In genomic region chr19:12090807-12091206, GRCh38 we compare ENCODE assay signal across 8 cellular contexts. TPM values are rescaled to one million over a fixed set of nuclear protein-coding genes. Genes with fewer than 3 reads are reported as not detected.
DNase-seq lines count a peak whose midpoint lies in the region; ATAC-seq and TF ChIP-seq lines count a peak whose summit lies in the region.

No MANE protein-coding gene starts in this region.

- H3K4me3 Mint-ChIP-seq in type B pancreatic cell: peak overlapping the region; percentile 74

- H3K27ac ChIP-seq in Panc1 (ENCODE audit: low read length): no peak overlapping the region

- no peak overlapping the region for H3K4me3 ChIP-seq in Panc1 (ENCODE audit: low read depth in 2 of 2, low read length in 2 of 2)

- no peaks in the 10 kb centered on the region for H3K27me3 ChIP-seq in Panc1 (ENCODE audit: control insufficient read depth, insufficient read depth, low read length)

- H3K27me3 Mint-ChIP-seq in type B pancreatic cell: no peaks in the 10 kb centered on the region

- H3K4me1 ChIP-seq in Panc1 (ENCODE audit: control insufficient read depth, insufficient read depth, low read length): no peaks in the 10 kb centered on the region

- H3K4me1 Mint-ChIP-seq in type B pancreatic cell (ENCODE audit: unreplicated experiment): peaks cover 7% of the 10 kb centered on the region

- peak; percentile 6 to 25 for DNase-seq in SHP77 (lab: John Stamatoyannopoulos, UW)
- DNase-seq in SHP77 treated with DMSO at 0.1 percent for 48 hours (lab: John Stamatoyannopoulos, UW): no peak
- peak; percentile 10 for DNase-seq in Panc1 (ENCODE audit: low read depth, low spot score)
- peak; percentile 31 for DNase-seq in activated T-helper 9 cell treated with anti-CD3 and anti-CD28 coated beads, Interleukin-2, amount 50 U/mL, for 16 hours (ENCODE audit: low read depth)
- DNase-seq in germinal center (ENCODE audit: low spot score): peak; percentile 74
- DNase-seq in pons (ENCODE audit: low spot score): peak; percentile 67
- DNase-seq in type B pancreatic cell (ENCODE audit: extremely low spot score, unreplicated experiment): peak; percentile 73

- CTCF ChIA-PET in Panc1 (lab: Charles Lee): interaction anchor here (0.7 to 1.4 kb wide), 3 partner anchors 31 to 275 kb away, joined by 6 to 23 read pairs (median 20); partner anchors contain the start of genes ZNF20 and ZNF442

- H3K36me3 ChIP-seq in Panc1 (ENCODE audit: control insufficient read depth, insufficient read depth, low read length): no peaks in the 10 kb centered on the region

- intact Hi-C loops in Panc1 (cut with micrococcal nuclease; ENCODE audit: unreplicated experiment): loop anchor here (2.0 kb wide), 1 partner anchor 50 kb away; the partner anchor contains the start of gene ZNF20

- in situ Hi-C loops in Panc1 (cut with HindIII; ENCODE audit: low pct_unique_long_range_greater_than_20kb, low sequenced_read_pairs): no loop called here

- peak overlapping the region; percentile 30 for H3K27ac Mint-ChIP-seq in type B pancreatic cell

- H3K36me3 Mint-ChIP-seq in type B pancreatic cell: peaks cover 15% of the 10 kb centered on the region

- POLR2A ChIA-PET in Panc1 (lab: Charles Lee): interaction anchor here (0.6 kb wide), 1 partner anchor 393 kb away, joined by 14 read pairs; no protein-coding TSS in a partner anchor

- TF ChIP-seq CTCF in Panc1 (IDR thresholded peaks at IDR 0.05): peak; percentile 78
- peak; percentile 77 for TF ChIP-seq CTCF in type B pancreatic cell (conservative IDR thresholded peaks at IDR 0.05)

- no TSS peak for BruUV-seq in Panc1 (replicated peaks; lab: Mats Ljungman, UMichigan)

- peaks cover 9% of the 10 kb centered on the region for H3K9me3 Mint-ChIP-seq in type B pancreatic cell

- ATAC-seq in Panc1 (peak; percentile 46; the same call in 1 of the 2 replicates), HG03354 (IDR thresholded peaks at IDR 0.05; ENCODE audit: poor library complexity, severe bottlenecking, unreplicated experiment) (no peak)

- peaks cover 10% of the 10 kb centered on the region; the same call in 1 of the 2 replicates for H3K9me3 ChIP-seq in Panc1 (ENCODE audit: control insufficient read depth, insufficient read depth, low read depth, low read length)

RNA-seq across cellular contexts. Expression of gene ZNF844, which starts 26.3 kb away (rescaled TPM):
- total RNA-seq in Panc1 (2021; ENCODE audit: unreplicated experiment): 8.6 TPM
- polyA plus RNA-seq in Panc1 (2012; ENCODE audit: insufficient read length): 2.2 TPM
- total RNA-seq in type B pancreatic cell (ENCODE audit: low replicate concordance): 11.2 and 20.7 TPM in 2 replicates

RNA-seq across cellular contexts. Expression of gene ZNF878, which starts 38.0 kb away (rescaled TPM):
- 2.1 TPM for total RNA-seq in Panc1 (2021; ENCODE audit: unreplicated experiment)
- polyA plus RNA-seq in Panc1 (2012; ENCODE audit: insufficient read length): 0.34 TPM
- 1.4 and 1.8 TPM in 2 replicates for total RNA-seq in type B pancreatic cell (ENCODE audit: low replicate concordance)

RNA-seq across cellular contexts. Expression of gene ZNF20, which starts 49.3 kb away (rescaled TPM):
- total RNA-seq in Panc1 (2021; ENCODE audit: unreplicated experiment) (4.9 TPM), type B pancreatic cell (ENCODE audit: low replicate concordance) (9.0 and 9.9 TPM in 2 replicates)
- polyA plus RNA-seq in Panc1 (2012; ENCODE audit: insufficient read length): 1.8 TPM

RNA-seq across cellular contexts. Expression of gene ZNF433, which starts 55.3 kb away (rescaled TPM):
- 4.7 TPM for total RNA-seq in Panc1 (2021; ENCODE audit: unreplicated experiment)
- 2.6 TPM for polyA plus RNA-seq in Panc1 (2012; ENCODE audit: insufficient read length)
- total RNA-seq in type B pancreatic cell (ENCODE audit: low replicate concordance): 8.9 and 11.9 TPM in 2 replicates
